8 cellular contexts compared by ENCODE assay signal in genomic region chr14:71933026-71933587, GRCh38. TPM values are rescaled to one million over a fixed set of nuclear protein-coding genes. Genes with fewer than 3 reads are reported as not detected.
DNase-seq lines count a peak whose midpoint lies in the region; ATAC-seq lines count a peak whose summit lies in the region.

No MANE protein-coding gene starts in this region.

- DNase-seq in ELR (ENCODE audit: low read depth) (peak; percentile 10), NCI-H69 (lab: John Stamatoyannopoulos, UW) (peak; percentile 24), fibroblast of peridontal ligament (ENCODE audit: extremely low read depth) (peak; percentile 2), trophoblast cell (peak in 1 of 2 donors; percentile 2), cerebellum (ENCODE audit: low spot score) (no peak), UCSD-AML1 (lab: John Stamatoyannopoulos, UW; ENCODE audit: unreplicated experiment) (no peak), HAP-1 (ENCODE audit: low spot score in 2 of 2) (no peak)

- no peak overlapping the region for H2AFZ ChIP-seq in trophoblast cell (ENCODE audit: insufficient read depth, low read length, poor library complexity)

- no peak overlapping the region for H3K9ac ChIP-seq in trophoblast cell (ENCODE audit: low read length)

- H2BK12ac ChIP-seq in trophoblast cell (ENCODE audit: low read length) = no peak overlapping the region

- WGBS in trophoblast cell (ENCODE audit: extremely low coverage, insufficient coverage, insufficient read length) = no CpG with 5 or more reads among the region's 24 CpGs

- H3K9me3 ChIP-seq in trophoblast cell (ENCODE audit: insufficient read depth, low read depth, low read length) (peaks cover 2% of the 10 kb centered on the region), HAP-1 (no peaks in the 10 kb centered on the region)

- no peak overlapping the region for H3K4ac ChIP-seq in trophoblast cell (ENCODE audit: low read depth, low read length)

- H4K12ac ChIP-seq in trophoblast cell (ENCODE audit: low read depth, low read length) = no peak overlapping the region

- H3K27ac ChIP-seq in trophoblast cell (ENCODE audit: low read depth, low read length) = no peak overlapping the region

- ATAC-seq in GM18520 (IDR thresholded peaks at IDR 0.05; ENCODE audit: unreplicated experiment) = no peak

- no peak overlapping the region for H2BK5ac ChIP-seq in trophoblast cell (ENCODE audit: low read depth, low read length, poor library complexity)

- in situ Hi-C loops in HAP-1 (cut with MboI; ENCODE audit: low sequenced_read_pairs) = no loop called here

- no peak overlapping the region for H3K18ac ChIP-seq in trophoblast cell (ENCODE audit: low read length)

- H3K4me2 ChIP-seq in trophoblast cell (ENCODE audit: low read length) = peak overlapping the region; percentile 86

- no peak overlapping the region for H3K14ac ChIP-seq in trophoblast cell (ENCODE audit: low read length)

- peaks cover 2 to 7% of the 10 kb centered on the region in 2 experiments for H3K4me1 ChIP-seq in trophoblast cell (ENCODE audit: control insufficient read depth in 1 of 2, insufficient read depth in 2 of 2, low read length in 2 of 2)
- no peaks in the 10 kb centered on the region for H3K4me1 ChIP-seq in HAP-1

- H2BK120ac ChIP-seq in trophoblast cell (ENCODE audit: insufficient read depth, low read length, poor library complexity) = no peak overlapping the region

- H3K23ac ChIP-seq in trophoblast cell (ENCODE audit: low read length) = no peak overlapping the region

- no peak overlapping the region for H4K91ac ChIP-seq in trophoblast cell (ENCODE audit: low read depth, low read length)

- H3K4me3 ChIP-seq in trophoblast cell (ENCODE audit: low read depth, low read length) (peak overlapping the region; percentile 2), HAP-1 (no peak overlapping the region)

- H3K79me1 ChIP-seq in trophoblast cell (ENCODE audit: low read length) = no peaks in the 10 kb centered on the region

- no peaks in the 10 kb centered on the region for H3K79me2 ChIP-seq in trophoblast cell (ENCODE audit: control insufficient read depth, insufficient read depth, low read length, poor library complexity)

- no peak overlapping the region for H4K8ac ChIP-seq in trophoblast cell (ENCODE audit: low read depth, low read length)

- no peaks in the 10 kb centered on the region for H3K36me3 ChIP-seq in trophoblast cell (ENCODE audit: control insufficient read depth in 1 of 2, insufficient read depth in 2 of 2, low read length in 2 of 2)
- no peaks in the 10 kb centered on the region for H3K36me3 ChIP-seq in HAP-1 (replicated peaks)

- no peak overlapping the region for H2AK5ac ChIP-seq in trophoblast cell (ENCODE audit: low read length)

- H3K27me3 ChIP-seq in trophoblast cell (ENCODE audit: insufficient read depth, low read length) = peaks cover 29% of the 10 kb centered on the region
- peaks cover 54% of the 10 kb centered on the region for H3K27me3 ChIP-seq in HAP-1 (ENCODE audit: low read depth)

RNA-seq across cellular contexts. Expression of gene RGS6, which starts 0.9 kb away (rescaled TPM):
- 0.06 and 0.11 TPM in 2 replicates for polyA plus RNA-seq in trophoblast cell (2013)
- total RNA-seq in cerebellum = 15.0 TPM

Comparison
In these comparisons a context has a peak if more than half of its experiments do, and no peak if none do; other contexts are left out.
1. DNase-seq: peak in ELR (single experiment), NCI-H69 (single experiment) and fibroblast of peridontal ligament (single experiment); none in cerebellum (single experiment), UCSD-AML1 (single experiment) and HAP-1 (0 of 2).